8 cellular contexts compared by ENCODE assay signal in the genomic region with DNA sequence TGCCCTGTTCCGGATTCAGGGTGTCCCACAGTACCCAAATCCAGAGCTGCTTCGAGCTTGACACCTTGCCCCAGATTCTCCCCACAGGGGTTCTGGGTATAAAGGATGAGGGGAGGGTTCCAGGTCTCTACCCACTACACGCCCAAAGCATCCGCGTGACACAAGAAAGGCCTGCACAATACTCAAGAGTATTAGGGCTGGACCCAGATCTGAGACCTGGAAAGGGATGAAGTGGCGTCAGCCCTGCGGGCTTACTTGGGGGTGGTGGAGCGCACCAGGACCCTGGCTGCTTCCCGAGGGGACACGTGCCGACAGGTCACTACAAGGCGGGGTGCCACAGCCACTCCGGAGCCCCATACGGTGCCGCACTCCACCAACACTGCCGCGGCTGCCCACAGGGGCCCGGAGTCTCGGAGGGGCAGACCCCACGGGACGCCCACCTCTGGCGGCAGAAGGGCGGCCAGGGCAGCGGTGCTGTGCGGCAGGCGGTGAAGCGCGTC. TPM values are rescaled to one million over a fixed set of nuclear protein-coding genes. Genes with fewer than 3 reads are reported as not detected.
DNase-seq lines count a peak whose midpoint lies in the region; ATAC-seq and TF ChIP-seq lines count a peak whose summit lies in the region.

No MANE protein-coding gene starts in this region.

- H3K36me3 ChIP-seq in left ventricle myocardium inferior, result peaks cover 12% of the 10 kb centered on the region
- no peaks in the 10 kb centered on the region for H3K36me3 ChIP-seq in smooth muscle cell (ENCODE audit: low read depth)

- H3K4me3 ChIP-seq in left ventricle myocardium inferior (peak overlapping the region; percentile 80), smooth muscle cell (peak overlapping the region; percentile 72)

- DNase-seq in T-helper 22 cell (ENCODE audit: low read depth) (peak; percentile 5), left ventricle myocardium inferior (no peak), smooth muscle cell (lab: John Stamatoyannopoulos, UW; ENCODE audit: unreplicated experiment) (no peak), SIG-M5 treated with dmso at 0.1 percent for 504 hours (lab: John Stamatoyannopoulos, UW; ENCODE audit: unreplicated experiment) (no peak), NCI-H2227 (lab: John Stamatoyannopoulos, UW; ENCODE audit: unreplicated experiment) (no peak), DMS79 treated with DMSO at 0.1 percent for 48 hours (lab: John Stamatoyannopoulos, UW) (no peak)

- TF ChIP-seq CTCF in left ventricle myocardium inferior (IDR thresholded peaks at IDR 0.05; ENCODE audit: borderline replicate concordance) (no peak), smooth muscle cell (IDR thresholded peaks at IDR 0.05; ENCODE audit: borderline replicate concordance, insufficient read depth, poor library complexity, severe bottlenecking) (no peak)

- H3K79me2 ChIP-seq in smooth muscle cell (ENCODE audit: low read depth), result peaks cover 10% of the 10 kb centered on the region

- ATAC-seq in GM18517 (IDR thresholded peaks at IDR 0.05; ENCODE audit: unreplicated experiment), result peak; percentile 6
- peak; percentile 10 for ATAC-seq in HG02610 (IDR thresholded peaks at IDR 0.05; ENCODE audit: unreplicated experiment)

- no peak overlapping the region for H2AFZ ChIP-seq in smooth muscle cell (ENCODE audit: low read depth)

- H4K20me1 ChIP-seq in smooth muscle cell (ENCODE audit: low read depth), result peaks cover 87% of the 10 kb centered on the region

- peaks cover 40% of the 10 kb centered on the region for H3K4me1 ChIP-seq in left ventricle myocardium inferior
- H3K4me1 ChIP-seq in smooth muscle cell (ENCODE audit: low read depth), result peaks cover 16% of the 10 kb centered on the region

- H3K9me3 ChIP-seq in left ventricle myocardium inferior (replicated peaks) (no peaks in the 10 kb centered on the region), smooth muscle cell (replicated peaks; ENCODE audit: low read depth) (no peaks in the 10 kb centered on the region)

- H3K27ac ChIP-seq in left ventricle myocardium inferior (replicated peaks) (peak overlapping the region; percentile 95), smooth muscle cell (ENCODE audit: low read depth) (peak overlapping the region; percentile 85)

- H3F3A ChIP-seq in smooth muscle cell (ENCODE audit: low read depth), result peaks cover 29% of the 10 kb centered on the region

- 30% methylated on average over 27 of the region's 28 CpGs for WGBS in smooth muscle cell (ENCODE audit: low lambda C conversion rate)

- peak overlapping the region; percentile 58 for H3K9ac ChIP-seq in smooth muscle cell (ENCODE audit: low read depth)

- H3K27me3 ChIP-seq in left ventricle myocardium inferior (ENCODE audit: low read depth) (no peaks in the 10 kb centered on the region), smooth muscle cell (ENCODE audit: low read depth) (no peaks in the 10 kb centered on the region)

- intact Hi-C loops in left ventricle myocardium inferior (cut with micrococcal nuclease), result no loop called here

- H3K4me2 ChIP-seq in smooth muscle cell, result peak overlapping the region; percentile 99

RNA-seq across cellular contexts. Expression of gene TYSND1, which starts 1.3 kb away (rescaled TPM):
- total RNA-seq in left ventricle myocardium inferior, result 6.4 TPM
- 2.4 and 4.9 TPM in 2 replicates for total RNA-seq in smooth muscle cell
- 4.5 and 10.0 TPM in 2 replicates for polyA plus RNA-seq in smooth muscle cell

RNA-seq across cellular contexts. Expression of gene AIFM2, which starts 12.6 kb away (rescaled TPM):
- total RNA-seq in left ventricle myocardium inferior, result 16.8 TPM
- total RNA-seq in smooth muscle cell, result 2.1 and 2.2 TPM in 2 replicates
- polyA plus RNA-seq in smooth muscle cell, result 3.6 and 4.4 TPM in 2 replicates

RNA-seq across cellular contexts. Expression of gene SAR1A, which starts 25.1 kb away (rescaled TPM):
- total RNA-seq in left ventricle myocardium inferior (84.6 TPM), smooth muscle cell (178 and 180 TPM in 2 replicates)
- 133 and 140 TPM in 2 replicates for polyA plus RNA-seq in smooth muscle cell
